ENCODE assay signal across 1 cellular context in the genomic region with DNA sequence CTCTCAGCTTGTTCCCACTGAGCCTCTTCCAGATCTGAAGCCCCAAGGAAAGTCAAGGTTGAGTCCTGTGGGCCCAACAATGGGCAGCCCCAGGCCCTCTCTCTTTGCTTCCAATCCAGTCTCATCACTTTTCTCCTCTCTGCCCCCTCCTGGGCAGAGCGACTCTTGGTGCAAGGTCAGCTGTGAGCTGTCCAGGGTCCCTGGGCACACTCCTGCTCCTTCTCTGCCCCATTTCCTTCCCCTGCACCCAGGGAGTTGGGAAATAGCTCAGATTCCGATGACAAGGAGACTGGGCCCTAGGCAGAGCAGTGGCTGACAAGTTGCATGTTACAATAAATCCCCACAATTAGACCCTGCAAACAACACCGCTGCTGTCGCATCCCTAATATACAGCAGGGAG.
TF ChIP-seq lines count a peak whose summit lies in the region.

No MANE protein-coding gene starts in this region.

TF ChIP-seq in HepG2, 621 proteins besides CTCF, POLR2A, EP300 and RAD21:
- TF ChIP-seq ZNF703 (CRISPR knock-in tag; IDR thresholded peaks at IDR 0.05; ENCODE audit: borderline replicate concordance) (no peak), SALL1 (CRISPR knock-in tag; IDR thresholded peaks at IDR 0.05) (0 out of 2 replicates have a peak, but pooled peaks have one; percentile 12), RELA (CRISPR knock-in tag; IDR thresholded peaks at IDR 0.05) (no peak), ZNF124 (CRISPR knock-in tag; IDR thresholded peaks at IDR 0.05) (no peak), MIER2 (CRISPR knock-in tag; IDR thresholded peaks at IDR 0.05) (peak; percentile 93), TCF12 (IDR thresholded peaks at IDR 0.05) (no peak), TCF12 (CRISPR knock-in tag; IDR thresholded peaks at IDR 0.05) (no peak)
- TF ChIP-seq, protein P1, sequence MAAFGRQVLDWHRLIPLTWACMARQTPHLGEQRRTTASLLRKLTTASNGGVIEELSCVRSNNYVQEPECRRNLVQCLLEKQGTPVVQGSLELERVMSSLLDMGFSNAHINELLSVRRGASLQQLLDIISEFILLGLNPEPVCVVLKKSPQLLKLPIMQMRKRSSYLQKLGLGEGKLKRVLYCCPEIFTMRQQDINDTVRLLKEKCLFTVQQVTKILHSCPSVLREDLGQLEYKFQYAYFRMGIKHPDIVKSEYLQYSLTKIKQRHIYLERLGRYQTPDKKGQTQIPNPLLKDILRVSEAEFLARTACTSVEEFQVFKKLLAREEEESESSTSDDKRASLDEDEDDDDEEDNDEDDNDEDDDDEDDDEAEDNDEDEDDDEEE (CRISPR knock-in tag; IDR thresholded peaks at IDR 0.05), result no peak
- TF ChIP-seq, protein P2, sequence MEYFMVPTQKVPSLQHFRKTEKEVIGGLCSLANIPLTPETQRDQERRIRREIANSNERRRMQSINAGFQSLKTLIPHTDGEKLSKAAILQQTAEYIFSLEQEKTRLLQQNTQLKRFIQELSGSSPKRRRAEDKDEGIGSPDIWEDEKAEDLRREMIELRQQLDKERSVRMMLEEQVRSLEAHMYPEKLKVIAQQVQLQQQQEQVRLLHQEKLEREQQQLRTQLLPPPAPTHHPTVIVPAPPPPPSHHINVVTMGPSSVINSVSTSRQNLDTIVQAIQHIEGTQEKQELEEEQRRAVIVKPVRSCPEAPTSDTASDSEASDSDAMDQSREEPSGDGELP (IDR thresholded peaks at IDR 0.05; ENCODE audit: borderline replicate concordance, low read depth), result peak; percentile 9; the same call in 1 of the 2 replicates
- TF ChIP-seq, protein P3, sequence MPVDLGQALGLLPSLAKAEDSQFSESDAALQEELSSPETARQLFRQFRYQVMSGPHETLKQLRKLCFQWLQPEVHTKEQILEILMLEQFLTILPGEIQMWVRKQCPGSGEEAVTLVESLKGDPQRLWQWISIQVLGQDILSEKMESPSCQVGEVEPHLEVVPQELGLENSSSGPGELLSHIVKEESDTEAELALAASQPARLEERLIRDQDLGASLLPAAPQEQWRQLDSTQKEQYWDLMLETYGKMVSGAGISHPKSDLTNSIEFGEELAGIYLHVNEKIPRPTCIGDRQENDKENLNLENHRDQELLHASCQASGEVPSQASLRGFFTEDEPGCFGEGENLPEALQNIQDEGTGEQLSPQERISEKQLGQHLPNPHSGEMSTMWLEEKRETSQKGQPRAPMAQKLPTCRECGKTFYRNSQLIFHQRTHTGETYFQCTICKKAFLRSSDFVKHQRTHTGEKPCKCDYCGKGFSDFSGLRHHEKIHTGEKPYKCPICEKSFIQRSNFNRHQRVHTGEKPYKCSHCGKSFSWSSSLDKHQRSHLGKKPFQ (CRISPR knock-in tag; IDR thresholded peaks at IDR 0.05; ENCODE audit: insufficient replicate concordance), result no peak
- TF ChIP-seq, protein P4, sequence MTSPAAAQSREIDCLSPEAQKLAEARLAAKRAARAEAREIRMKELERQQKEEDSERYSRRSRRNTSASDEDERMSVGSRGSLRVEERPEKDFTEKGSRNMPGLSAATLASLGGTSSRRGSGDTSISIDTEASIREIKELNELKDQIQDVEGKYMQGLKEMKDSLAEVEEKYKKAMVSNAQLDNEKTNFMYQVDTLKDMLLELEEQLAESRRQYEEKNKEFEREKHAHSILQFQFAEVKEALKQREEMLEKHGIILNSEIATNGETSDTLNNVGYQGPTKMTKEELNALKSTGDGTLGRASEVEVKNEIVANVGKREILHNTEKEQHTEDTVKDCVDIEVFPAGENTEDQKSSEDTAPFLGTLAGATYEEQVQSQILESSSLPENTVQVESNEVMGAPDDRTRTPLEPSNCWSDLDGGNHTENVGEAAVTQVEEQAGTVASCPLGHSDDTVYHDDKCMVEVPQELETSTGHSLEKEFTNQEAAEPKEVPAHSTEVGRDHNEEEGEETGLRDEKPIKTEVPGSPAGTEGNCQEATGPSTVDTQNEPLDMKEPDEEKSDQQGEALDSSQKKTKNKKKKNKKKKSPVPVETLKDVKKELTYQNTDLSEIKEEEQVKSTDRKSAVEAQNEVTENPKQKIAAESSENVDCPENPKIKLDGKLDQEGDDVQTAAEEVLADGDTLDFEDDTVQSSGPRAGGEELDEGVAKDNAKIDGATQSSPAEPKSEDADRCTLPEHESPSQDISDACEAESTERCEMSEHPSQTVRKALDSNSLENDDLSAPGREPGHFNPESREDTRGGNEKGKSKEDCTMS (CRISPR knock-in tag; conservative IDR thresholded peaks at IDR 0.05), result no peak
- TF ChIP-seq, protein P5, sequence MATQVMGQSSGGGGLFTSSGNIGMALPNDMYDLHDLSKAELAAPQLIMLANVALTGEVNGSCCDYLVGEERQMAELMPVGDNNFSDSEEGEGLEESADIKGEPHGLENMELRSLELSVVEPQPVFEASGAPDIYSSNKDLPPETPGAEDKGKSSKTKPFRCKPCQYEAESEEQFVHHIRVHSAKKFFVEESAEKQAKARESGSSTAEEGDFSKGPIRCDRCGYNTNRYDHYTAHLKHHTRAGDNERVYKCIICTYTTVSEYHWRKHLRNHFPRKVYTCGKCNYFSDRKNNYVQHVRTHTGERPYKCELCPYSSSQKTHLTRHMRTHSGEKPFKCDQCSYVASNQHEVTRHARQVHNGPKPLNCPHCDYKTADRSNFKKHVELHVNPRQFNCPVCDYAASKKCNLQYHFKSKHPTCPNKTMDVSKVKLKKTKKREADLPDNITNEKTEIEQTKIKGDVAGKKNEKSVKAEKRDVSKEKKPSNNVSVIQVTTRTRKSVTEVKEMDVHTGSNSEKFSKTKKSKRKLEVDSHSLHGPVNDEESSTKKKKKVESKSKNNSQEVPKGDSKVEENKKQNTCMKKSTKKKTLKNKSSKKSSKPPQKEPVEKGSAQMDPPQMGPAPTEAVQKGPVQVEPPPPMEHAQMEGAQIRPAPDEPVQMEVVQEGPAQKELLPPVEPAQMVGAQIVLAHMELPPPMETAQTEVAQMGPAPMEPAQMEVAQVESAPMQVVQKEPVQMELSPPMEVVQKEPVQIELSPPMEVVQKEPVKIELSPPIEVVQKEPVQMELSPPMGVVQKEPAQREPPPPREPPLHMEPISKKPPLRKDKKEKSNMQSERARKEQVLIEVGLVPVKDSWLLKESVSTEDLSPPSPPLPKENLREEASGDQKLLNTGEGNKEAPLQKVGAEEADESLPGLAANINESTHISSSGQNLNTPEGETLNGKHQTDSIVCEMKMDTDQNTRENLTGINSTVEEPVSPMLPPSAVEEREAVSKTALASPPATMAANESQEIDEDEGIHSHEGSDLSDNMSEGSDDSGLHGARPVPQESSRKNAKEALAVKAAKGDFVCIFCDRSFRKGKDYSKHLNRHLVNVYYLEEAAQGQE (IDR thresholded peaks at IDR 0.05; ENCODE audit: borderline replicate concordance in 1 of 2, low read depth in 1 of 2, low read length in 2 of 2), result peak; percentile 53 to 91
- TF ChIP-seq, protein P6, sequence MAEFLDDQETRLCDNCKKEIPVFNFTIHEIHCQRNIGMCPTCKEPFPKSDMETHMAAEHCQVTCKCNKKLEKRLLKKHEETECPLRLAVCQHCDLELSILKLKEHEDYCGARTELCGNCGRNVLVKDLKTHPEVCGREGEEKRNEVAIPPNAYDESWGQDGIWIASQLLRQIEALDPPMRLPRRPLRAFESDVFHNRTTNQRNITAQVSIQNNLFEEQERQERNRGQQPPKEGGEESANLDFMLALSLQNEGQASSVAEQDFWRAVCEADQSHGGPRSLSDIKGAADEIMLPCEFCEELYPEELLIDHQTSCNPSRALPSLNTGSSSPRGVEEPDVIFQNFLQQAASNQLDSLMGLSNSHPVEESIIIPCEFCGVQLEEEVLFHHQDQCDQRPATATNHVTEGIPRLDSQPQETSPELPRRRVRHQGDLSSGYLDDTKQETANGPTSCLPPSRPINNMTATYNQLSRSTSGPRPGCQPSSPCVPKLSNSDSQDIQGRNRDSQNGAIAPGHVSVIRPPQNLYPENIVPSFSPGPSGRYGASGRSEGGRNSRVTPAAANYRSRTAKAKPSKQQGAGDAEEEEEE (CRISPR knock-in tag; IDR thresholded peaks at IDR 0.05; ENCODE audit: borderline replicate concordance), result no peak
